Comparison of ENCODE assay signal across 20 cellular contexts in the genomic region with DNA sequence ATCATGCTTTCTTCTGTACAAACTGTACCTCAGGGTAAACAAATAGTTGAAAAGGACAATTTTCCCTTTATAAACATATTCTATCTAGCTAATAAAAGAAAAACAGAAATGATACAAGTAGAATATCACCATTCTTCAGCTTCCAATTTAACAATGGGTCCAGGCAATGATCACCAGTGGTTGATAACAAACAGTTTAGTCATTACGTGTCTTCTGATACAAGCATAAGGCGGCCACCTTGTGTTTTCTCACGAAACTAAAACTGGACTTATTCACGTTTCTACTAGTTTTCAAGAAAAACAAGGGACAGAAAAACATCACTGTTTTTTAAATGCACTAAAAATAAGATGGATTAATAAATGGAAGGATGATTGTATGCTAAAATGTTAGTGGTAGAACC. TPM values are rescaled to one million over a fixed set of nuclear protein-coding genes. Genes with fewer than 3 reads are reported as not detected.
A peak's percentile ranks its signal among the peaks of the same experiment; 100 is the strongest.
DNase-seq lines count a peak whose midpoint lies in the region; TF ChIP-seq lines count a peak whose summit lies in the region.
"Had no signal": no experiment of that assay in that cellular context is flagged by ENCODE, and none has a peak within 500 bp of the region (broad histone marks: within the 10 kb centered on the region; RNA-seq: fewer than 3 reads in every experiment).

No MANE protein-coding gene starts in this region.

- H3K27me3 ChIP-seq in vagina: no peaks in the 10 kb centered on the region
- H3K27me3 ChIP-seq: heart right ventricle had no signal

- peaks cover 68% of the 10 kb centered on the region for H3K36me3 Mint-ChIP-seq in activated T-cell treated with anti-CD3 and anti-CD28 coated beads, Interleukin-2, amount 50 U/mL, for 24 hours (ENCODE audit: low read depth)
- H3K36me3 Mint-ChIP-seq in activated naive CD8-positive, alpha-beta T cell: peaks cover 7% of the 10 kb centered on the region
- H3K36me3 Mint-ChIP-seq in immature natural killer cell: peaks cover 4 to 14% (median 5%) of the 10 kb centered on the region in 3 donors

- no peak overlapping the region for H3K4me3 Mint-ChIP-seq in activated T-cell treated with anti-CD3 and anti-CD28 coated beads, Interleukin-2, amount 50 U/mL, for 24 hours
- H3K4me3 Mint-ChIP-seq in activated naive CD8-positive, alpha-beta T cell: no peak overlapping the region
- no peak overlapping the region for H3K4me3 Mint-ChIP-seq in immature natural killer cell
- H3K4me3 Mint-ChIP-seq: T-helper 2 cell treated with Interferon-gamma antibody and Interleukin-4, amounts not matched to agents 5 μg/mL and 100 μg/mL, for 36 hours had no signal

- H3K27me3 Mint-ChIP-seq in activated T-cell treated with anti-CD3 and anti-CD28 coated beads, Interleukin-2, amount 50 U/mL, for 24 hours: no peaks in the 10 kb centered on the region
- H3K27me3 Mint-ChIP-seq in activated naive CD8-positive, alpha-beta T cell: no peaks in the 10 kb centered on the region
- H3K27me3 Mint-ChIP-seq in immature natural killer cell (ENCODE audit: low read depth in 3 of 3): peaks cover 0 to 7% (median 0%) of the 10 kb centered on the region in 3 donors

- no peaks in the 10 kb centered on the region for H3K9me3 Mint-ChIP-seq in activated T-cell treated with anti-CD3 and anti-CD28 coated beads, Interleukin-2, amount 50 U/mL, for 24 hours
- no peaks in the 10 kb centered on the region for H3K9me3 Mint-ChIP-seq in activated naive CD8-positive, alpha-beta T cell (ENCODE audit: low read depth)
- H3K9me3 Mint-ChIP-seq in immature natural killer cell: no peaks in the 10 kb centered on the region
- H3K9me3 Mint-ChIP-seq: T-helper 2 cell treated with Interferon-gamma antibody and Interleukin-4, amounts not matched to agents 5 μg/mL and 100 μg/mL, for 36 hours had no signal

- TF ChIP-seq POLR2A in vagina (IDR thresholded peaks at IDR 0.05): no peak

- in situ Hi-C loops in GM13976 (cut with MboI; ENCODE audit: low sequenced_read_pairs, unreplicated experiment): no loop called here

- peak overlapping the region; percentile 63 for H3K27ac Mint-ChIP-seq in activated T-cell treated with anti-CD3 and anti-CD28 coated beads, Interleukin-2, amount 50 U/mL, for 24 hours
- peak overlapping the region; percentile 90 for H3K27ac Mint-ChIP-seq in activated naive CD8-positive, alpha-beta T cell
- peak overlapping the region in 5 of 6 donors; percentile 1 to 36 (median 18) for H3K27ac Mint-ChIP-seq in immature natural killer cell
- H3K27ac Mint-ChIP-seq: T-helper 2 cell treated with Interferon-gamma antibody and Interleukin-4, amounts not matched to agents 5 μg/mL and 100 μg/mL, for 36 hours had no signal

- intact Hi-C loops in vagina (cut with DNase I): no loop called here

- H3K27ac ChIP-seq in vagina: peak overlapping the region; percentile 23
- H3K27ac ChIP-seq: parathyroid adenoma had no signal

- H3K4me3 ChIP-seq in vagina: no peak overlapping the region
- H3K4me3 ChIP-seq: heart right ventricle had no signal

- no peak for DNase-seq in activated T-cell treated with anti-CD3 and anti-CD28 coated beads, Interleukin-2, amount 50 U/mL, for 24 hours
- no peak for DNase-seq in activated T-cell treated with anti-CD3 and anti-CD28 coated beads, Interleukin-2, amount 50 U/mL, for 1 hour
- DNase-seq in immature natural killer cell (no peak), vagina (ENCODE audit: extremely low spot score in 2 of 2) (no peak), COR-L47 (lab: John Stamatoyannopoulos, UW) (no peak), GM13976 (ENCODE audit: low spot score) (no peak), OCI-M1 (lab: John Stamatoyannopoulos, UW) (no peak)
- DNase-seq: activated T-cell treated with anti-CD3 and anti-CD28 coated beads for 4 hours, amniotic stem cell, GDM1, heart right ventricle, NCI-H2029, NCI-H774 had no signal

- TF ChIP-seq CTCF in vagina (IDR thresholded peaks at IDR 0.05) (no peak), GM13976 (IDR thresholded peaks at IDR 0.05; ENCODE audit: borderline replicate concordance, control extremely low read depth, extremely low read depth, insufficient read depth, missing control alignments) (no peak)

- H3K4me1 Mint-ChIP-seq in activated T-cell treated with anti-CD3 and anti-CD28 coated beads, Interleukin-2, amount 50 U/mL, for 24 hours (ENCODE audit: low read depth): peaks cover 52% of the 10 kb centered on the region
- H3K4me1 Mint-ChIP-seq in activated naive CD8-positive, alpha-beta T cell (ENCODE audit: low read depth): peaks cover 50% of the 10 kb centered on the region
- peaks cover 19 to 49% of the 10 kb centered on the region in 2 donors for H3K4me1 Mint-ChIP-seq in immature natural killer cell

- H3K9me3 ChIP-seq in vagina: no peaks in the 10 kb centered on the region
- H3K9me3 ChIP-seq: heart right ventricle had no signal

- H3K36me3 ChIP-seq in vagina: peaks cover 0 to 15% of the 10 kb centered on the region in 2 donors

- H3K4me1 ChIP-seq in vagina: peaks cover 9% of the 10 kb centered on the region

RNA-seq across cellular contexts. Expression of gene STH, which starts 58.3 kb away (rescaled TPM):
- polyA plus RNA-seq in immature natural killer cell: not detected
- total RNA-seq in vagina: not detected
- total RNA-seq: A673, epithelial cell of proximal tubule, heart right ventricle, mononuclear cell, subcutaneous adipose tissue had no signal
- polyA plus RNA-seq: heart right ventricle had no signal

Comparison
In these comparisons a context has a peak if more than half of its experiments do, and no peak if none do; other contexts are left out.
1. H3K27ac Mint-ChIP-seq: peak in every context shown above with its lines; median percentile 90 in activated naive CD8-positive, alpha-beta T cell; 63 in activated T-cell treated with anti-CD3 and anti-CD28 coated beads, Interleukin-2, amount 50 U/mL, for 24 hours; 18 in immature natural killer cell.